Comparison of ENCODE assay signal across 23 cellular contexts in the genomic region with DNA sequence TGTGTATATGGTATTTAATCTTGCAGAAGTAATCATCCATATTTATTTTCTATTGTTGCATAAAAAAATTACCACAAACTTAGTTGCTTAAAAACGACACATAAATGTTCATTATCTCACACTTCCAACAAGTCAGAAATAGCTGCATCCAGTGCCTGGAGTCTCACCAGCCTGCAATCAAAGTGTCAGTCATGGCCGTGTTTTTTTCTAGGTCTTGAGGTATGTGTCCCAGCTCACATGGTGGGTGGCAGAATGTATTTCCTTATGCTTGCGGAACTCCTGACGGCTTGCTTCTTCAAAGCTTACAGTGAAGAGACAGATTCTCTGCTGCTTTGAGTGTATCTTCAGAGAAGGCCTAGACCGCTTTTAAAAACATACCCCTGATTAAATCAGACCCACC.
"Had no signal": no experiment of that assay in that cellular context is flagged by ENCODE, and none has a peak within 500 bp of the region (broad histone marks: within the 10 kb centered on the region; RNA-seq: fewer than 3 reads in every experiment).

No MANE protein-coding gene starts in this region.

- H3K27me3 ChIP-seq: stomach, suprapubic skin, testis, tibial artery, tibial nerve, transverse colon, upper lobe of left lung, upper lobe of right lung, uterus, vagina had no signal

- H3K9me3 ChIP-seq: stomach, suprapubic skin, testis, thoracic aorta, tibial artery, tibial nerve, transverse colon, upper lobe of left lung, upper lobe of right lung, uterus, vagina had no signal

- H3K4me3 ChIP-seq: stomach, suprapubic skin, testis, thoracic aorta, tibial artery, tibial nerve, transverse colon, upper lobe of left lung, upper lobe of right lung, uterus, vagina had no signal

- H3K36me3 ChIP-seq: stomach, suprapubic skin, thoracic aorta, tibial artery, tibial nerve, transverse colon, upper lobe of left lung, upper lobe of right lung, uterus, vagina had no signal

- DNase-seq: stimulated activated CD4-positive, alpha-beta T cell treated with anti-CD3 and anti-CD28 coated beads, Interleukin-2, amount 100 ng/mL, for 48 hours; stimulated activated CD4-positive, alpha-beta T cell treated with anti-CD3 and anti-CD28 coated beads, Interleukin-4, amount 100 ng/mL, for 1 hour; stimulated activated CD4-positive, alpha-beta T cell treated with anti-CD3 and anti-CD28 coated beads, Interleukin-4, amount 100 ng/mL, for 24 hours; stimulated activated CD4-positive, alpha-beta T cell treated with anti-CD3 and anti-CD28 coated beads, Interleukin-4, amount 100 ng/mL, for 4 hours; stimulated activated CD8-positive, alpha-beta memory T cell treated with anti-CD3 and anti-CD28 coated beads, Interleukin-4, amount 100 ng/mL, for 48 hours; stimulated activated naive B cell treated with anti-CD40 and anti-IgM and Interleukin-4, amounts not matched to agents 10 μg/mL and 1 μg/mL and 100 μg/mL, for 72 hours; stimulated activated naive CD4-positive, alpha-beta T cell; stimulated activated naive CD4-positive, alpha-beta T cell treated with Interleukin-2 at 50 U/mL for 16 hours; stimulated activated naive CD8-positive, alpha-beta T cell treated with anti-CD3 and anti-CD28 coated beads, Interleukin-15, amount 100 ng/mL, for 72 hours; stimulated activated naive CD8-positive, alpha-beta T cell treated with anti-CD3 and anti-CD28 coated beads, Interleukin-15, Interleukin-2, amounts not matched to agents 100 U/mL and 50 U/mL, for 24 hours; stomach; substantia nigra; testis; tibial artery; transverse colon; trophoblast cell; upper lobe of left lung; upper lobe of right lung; uterus had no signal

- H3K27ac ChIP-seq: stomach, suprapubic skin, testis, thoracic aorta, tibial artery, tibial nerve, transverse colon, upper lobe of left lung, upper lobe of right lung, uterus, vagina had no signal

- H3K4me1 ChIP-seq: stomach, suprapubic skin, testis, tibial artery, tibial nerve, transverse colon, upper lobe of left lung, upper lobe of right lung, uterus, vagina had no signal
